ENCODE assay signal across 16 cellular contexts in genomic region chr3:36525115-36525711, GRCh38.
A peak's percentile ranks its signal among the peaks of the same experiment; 100 is the strongest.
DNase-seq lines count a peak whose midpoint lies in the region; ATAC-seq and TF ChIP-seq lines count a peak whose summit lies in the region.
"Had no signal": no experiment of that assay in that cellular context is flagged by ENCODE, and none has a peak within 500 bp of the region (broad histone marks: within the 10 kb centered on the region; RNA-seq: fewer than 3 reads in every experiment).

No MANE protein-coding gene starts in this region.

- no peak overlapping the region for H4K8ac ChIP-seq in neuronal stem cell (ENCODE audit: low read depth, low read length)

- no peaks in the 10 kb centered on the region for H3K9me3 ChIP-seq in neuronal stem cell (replicated peaks in 1 of 2; ENCODE audit: control insufficient read depth in 2 of 2, insufficient read depth in 1 of 2, low read depth in 1 of 2, low read length in 2 of 2)
- H3K9me3 ChIP-seq: HAP-1, vagina had no signal

- H3K79me1 ChIP-seq in neuronal stem cell (ENCODE audit: low read depth, low read length): no peaks in the 10 kb centered on the region

- H3K4me2 ChIP-seq in neuronal stem cell (ENCODE audit: insufficient read depth, low read length, poor library complexity, severe bottlenecking): no peak overlapping the region

- TF ChIP-seq CTCF in AG09319 (IDR thresholded peaks at IDR 0.05; ENCODE audit: low read depth, low read length) (no peak), choroid plexus epithelial cell (conservative IDR thresholded peaks at IDR 0.05; ENCODE audit: low read depth, low read length) (no peak)

- DNase-seq in AG09319 (ENCODE audit: extremely low read depth, low read depth): peak; percentile 49
- DNase-seq in LHCN-M2 (ENCODE audit: low read depth): peak; percentile 75
- DNase-seq in choroid plexus epithelial cell (ENCODE audit: low read depth): peak; percentile 36
- DNase-seq in left kidney (ENCODE audit: low read depth, low spot score): peak; percentile 21
- DNase-seq in neuronal stem cell (ENCODE audit: low spot score): no peak
- DNase-seq in NCI-H2227 treated with DMSO at 0.1 percent for 48 hours (lab: John Stamatoyannopoulos, UW): no peak
- DNase-seq: activated naive CD8-positive, alpha-beta T cell treated with anti-CD3 and anti-CD28 coated beads, Interleukin-2, amount 10 ng/mL, durations not matched to agents 7 days and 5 days; C1 segment of cervical spinal cord; effector CD8-positive, alpha-beta T cell; KG1; NCI-H2081; OCI-M1 had no signal

- H2BK15ac ChIP-seq in neuronal stem cell (ENCODE audit: low read length): no peak overlapping the region

- H3K36me3 ChIP-seq in neuronal stem cell (replicated peaks in 1 of 2; ENCODE audit: control insufficient read depth in 2 of 2, insufficient read depth in 2 of 2, low read length in 2 of 2): peaks cover 0 to 2% of the 10 kb centered on the region in 2 donors
- H3K36me3 ChIP-seq: HAP-1, vagina had no signal

- H2BK5ac ChIP-seq in neuronal stem cell (ENCODE audit: low read length): no peak overlapping the region

- H3K4me1 ChIP-seq in neuronal stem cell (ENCODE audit: control insufficient read depth in 2 of 2, insufficient read depth in 1 of 2, low read depth in 1 of 2, low read length in 2 of 2): peaks cover 0 to 7% of the 10 kb centered on the region in 2 donors
- H3K4me1 ChIP-seq: HAP-1, vagina had no signal

- no peak overlapping the region for H2AK5ac ChIP-seq in neuronal stem cell (ENCODE audit: low read depth, low read length)

- no peak overlapping the region for H3K27ac ChIP-seq in neuronal stem cell (replicated peaks; ENCODE audit: low read length)
- H3K27ac ChIP-seq: vagina had no signal

- H2AFZ ChIP-seq in neuronal stem cell (ENCODE audit: low read length): no peak overlapping the region

- ATAC-seq in GM19023 (IDR thresholded peaks at IDR 0.05; ENCODE audit: unreplicated experiment) (no peak), HG03469 (IDR thresholded peaks at IDR 0.05; ENCODE audit: unreplicated experiment) (no peak)

- no peak overlapping the region for H2BK12ac ChIP-seq in neuronal stem cell (ENCODE audit: low read length)

- no peak overlapping the region for H3K14ac ChIP-seq in neuronal stem cell (ENCODE audit: low read length)

- H4K91ac ChIP-seq in neuronal stem cell (ENCODE audit: low read depth, low read length, poor library complexity): no peak overlapping the region

- WGBS in neuronal stem cell (ENCODE audit: extremely low coverage in 2 of 2, insufficient read length in 2 of 2, insufficient replicate concordance in 1 of 2), 2 donors: no CpG with 5 or more reads among the region's 1 CpG

- H3K4me3 ChIP-seq in choroid plexus epithelial cell (ENCODE audit: low read depth, low read length) (no peak overlapping the region), neuronal stem cell (ENCODE audit: low read length in 2 of 2) (no peak overlapping the region)
- H3K4me3 ChIP-seq: HAP-1, vagina had no signal

- no peak overlapping the region for H3K18ac ChIP-seq in neuronal stem cell (ENCODE audit: low read length)

- H2BK120ac ChIP-seq in neuronal stem cell (ENCODE audit: low read depth, low read length): no peak overlapping the region

- no peak overlapping the region for H3K4ac ChIP-seq in neuronal stem cell (ENCODE audit: low read length)

- H3K27me3 ChIP-seq in neuronal stem cell (ENCODE audit: control insufficient read depth in 3 of 3, insufficient read depth in 3 of 3, low read depth in 1 of 3, low read length in 3 of 3): no peaks in the 10 kb centered on the region
- H3K27me3 ChIP-seq: vagina had no signal

- no peak overlapping the region for H3K9ac ChIP-seq in neuronal stem cell (ENCODE audit: low read depth, low read length, poor library complexity)

- H3K23ac ChIP-seq in neuronal stem cell (ENCODE audit: low read depth, low read length, poor library complexity): no peak overlapping the region

Comparison
In these comparisons a context has a peak if more than half of its experiments do, and no peak if none do; other contexts are left out.
1. DNase-seq: peak in AG09319 (single experiment), LHCN-M2 (single experiment), choroid plexus epithelial cell (single experiment) and left kidney (single experiment); none in neuronal stem cell (single experiment) and NCI-H2227 treated with DMSO at 0.1 percent for 48 hours (single experiment).